ENCODE assay signal across 20 cellular contexts in genomic region chr17:39141915-39142664, GRCh38. TPM values are rescaled to one million over a fixed set of nuclear protein-coding genes. Genes with fewer than 3 reads are reported as not detected.
A peak's percentile ranks its signal among the peaks of the same experiment; 100 is the strongest.
DNase-seq lines count a peak whose midpoint lies in the region; FAIRE-seq and TF ChIP-seq lines count a peak whose summit lies in the region.
"Had no signal": no experiment of that assay in that cellular context is flagged by ENCODE, and none has a peak within 500 bp of the region (broad histone marks: within the 10 kb centered on the region; RNA-seq: fewer than 3 reads in every experiment).

No MANE protein-coding gene starts in this region.

- no peak overlapping the region for H2BK120ac ChIP-seq in H1 (replicated peaks; ENCODE audit: low read depth, low read length)

- H3K79me1 ChIP-seq in H1 (ENCODE audit: low read depth, low read length), result no peaks in the 10 kb centered on the region

- CTCF ChIA-PET in H1 (lab: Charles Lee; ENCODE audit: partially characterized antibody), result interaction anchor here (3.7 kb wide), 1 partner anchor 24 kb away, joined by 23 read pairs; the partner anchor contains the start of gene ARL5C

- H2BK20ac ChIP-seq in H1 (ENCODE audit: low read length), result no peak overlapping the region

- no peak for TF ChIP-seq POLR2A in H1 (IDR thresholded peaks at IDR 0.05; ENCODE audit: control extremely low read depth in 1 of 2, low read depth in 2 of 2, low read length in 2 of 2)

- H3K27me3 ChIP-seq in left ventricle myocardium inferior (ENCODE audit: low read depth), result peaks cover 2% of the 10 kb centered on the region
- H3K27me3 ChIP-seq in H1 (replicated peaks in 1 of 4; ENCODE audit: control insufficient read depth in 3 of 4, extremely low read depth in 1 of 4, insufficient read depth in 3 of 4, low read length in 3 of 4), result no peaks in the 10 kb centered on the region
- H3K27me3 ChIP-seq: BLaER1 had no signal

- POLR2A ChIA-PET in H1 (lab: Charles Lee; ENCODE audit: partially characterized antibody), result interaction anchor here (1.5 kb wide), 1 partner anchor 11 kb away, joined by 3 read pairs; no protein-coding TSS in a partner anchor

- no peak overlapping the region for H4K91ac ChIP-seq in H1 (replicated peaks; ENCODE audit: insufficient read length, low read length)

- peaks cover 40% of the 10 kb centered on the region for H3K4me1 ChIP-seq in left ventricle myocardium inferior
- no peaks in the 10 kb centered on the region for H3K4me1 ChIP-seq in H1 (replicated peaks in 1 of 4; ENCODE audit: control insufficient read depth in 3 of 4, insufficient read depth in 4 of 4, low read length in 3 of 4)

- H2AK5ac ChIP-seq in H1 (ENCODE audit: low read depth, low read length), result no peak overlapping the region

- H3K23me2 ChIP-seq in H1 (ENCODE audit: low read depth, low read length), result no peaks in the 10 kb centered on the region

- H2AFZ ChIP-seq in H1 (ENCODE audit: low read length), result no peak overlapping the region
- H2AFZ ChIP-seq: GM23338 had no signal

- H4K8ac ChIP-seq in H1 (ENCODE audit: extremely low read depth, insufficient read depth, low read length), result no peak overlapping the region

- no peak for TF ChIP-seq RAD21 in Ishikawa (IDR thresholded peaks at IDR 0.05; ENCODE audit: low read depth)
- no peak for TF ChIP-seq RAD21 in H1 (IDR thresholded peaks at IDR 0.05 in 1 of 2, conservative IDR thresholded peaks at IDR 0.05 in 1 of 2; ENCODE audit: low read depth in 2 of 2, low read length in 2 of 2)

- H3K27ac ChIP-seq in left ventricle myocardium inferior (replicated peaks) (peak overlapping the region; percentile 88), H1 (ENCODE audit: low read depth, low read length) (no peak overlapping the region)
- H3K27ac ChIP-seq: BLaER1 had no signal

- no peak for DNase-seq in left ventricle myocardium inferior
- DNase-seq in cardiac septum (ENCODE audit: low spot score), result no peak
- DNase-seq in H1 (ENCODE audit: low read depth in 1 of 2, low spot score in 2 of 2), result no peak
- no peak for DNase-seq in head of caudate nucleus
- no peak for DNase-seq in G401 (ENCODE audit: low spot score)
- DNase-seq in activated CD4-positive, alpha-beta T cell treated with anti-CD3 and anti-CD28 coated beads for 1 hour, result no peak
- DNase-seq: 8988T; CD4-positive, alpha-beta memory T cell; DMS153; DMS79; GF-D8; H7; HFFc6 had no signal

- H3K4ac ChIP-seq in H1 (replicated peaks; ENCODE audit: insufficient read length, low read depth, low read length), result no peak overlapping the region

- TF ChIP-seq EP300 in Ishikawa (IDR thresholded peaks at IDR 0.05; ENCODE audit: borderline replicate concordance), result no peak
- TF ChIP-seq EP300 in H1 (IDR thresholded peaks at IDR 0.05; ENCODE audit: borderline replicate concordance in 1 of 2, low read depth in 2 of 2, low read length in 2 of 2), result no peak

- H2BK5ac ChIP-seq in H1 (ENCODE audit: low read depth, low read length), result no peak overlapping the region

- no peaks in the 10 kb centered on the region for H4K20me1 ChIP-seq in H1 (replicated peaks in 1 of 2; ENCODE audit: control insufficient read depth in 1 of 2, insufficient read depth in 2 of 2, low read length in 2 of 2)
- H4K20me1 ChIP-seq: BLaER1 had no signal

- H3K79me2 ChIP-seq in H1 (ENCODE audit: control insufficient read depth in 1 of 2, insufficient read depth in 2 of 2, low read length in 2 of 2), result no peaks in the 10 kb centered on the region

- H2BK15ac ChIP-seq in H1 (ENCODE audit: low read length), result no peak overlapping the region

- in situ Hi-C loops in G401 (cut with HindIII; ENCODE audit: low sequenced_read_pairs), result no loop called here

- 91% methylated on average over 11 of the region's 11 CpGs; no CpG with 5 or more reads in 1 of the 2 experiments for WGBS in H1 (ENCODE audit: extremely low coverage in 1 of 2, insufficient coverage in 1 of 2, insufficient read length in 1 of 2, insufficient replicate concordance in 2 of 2, low coverage in 1 of 2, low lambda C conversion rate in 2 of 2, missing lambda C conversion rate in 1 of 2), 2 experiments

- no peak overlapping the region for H3K23ac ChIP-seq in H1 (ENCODE audit: insufficient read length)

- intact Hi-C loops in left ventricle myocardium inferior (cut with micrococcal nuclease) (loop anchor here (10.0 kb wide), 1 partner anchor 67 kb away; no protein-coding TSS in a partner anchor), cardiac septum (cut with DNase I) (loop anchor here (5.0 kb wide), 1 partner anchor 40 kb away; no protein-coding TSS in a partner anchor), head of caudate nucleus (cut with DNase I) (no loop called here)

- H3K4me2 ChIP-seq in H1 (ENCODE audit: insufficient read depth in 1 of 2, low read depth in 2 of 2, low read length in 2 of 2), result no peak overlapping the region
- H3K4me2 ChIP-seq: BLaER1, GM23338 had no signal

- H3K18ac ChIP-seq in H1 (ENCODE audit: extremely low read depth, low read length), result no peak overlapping the region; the same call in 1 of the 2 replicates

- H3K36me3 ChIP-seq in left ventricle myocardium inferior (no peaks in the 10 kb centered on the region), H1 (ENCODE audit: control insufficient read depth in 2 of 4, insufficient read depth in 4 of 4, low read length in 3 of 4) (no peaks in the 10 kb centered on the region)
- H3K36me3 ChIP-seq: BLaER1 had no signal

- H2BK12ac ChIP-seq in H1 (ENCODE audit: low read depth, low read length), result 0 out of 2 replicates have a peak overlapping the region, but pooled peaks have one; percentile 39

- H3K9ac ChIP-seq in H1 (replicated peaks in 1 of 4; ENCODE audit: extremely low read depth in 1 of 4, low read depth in 3 of 4, low read length in 3 of 4), result no peak overlapping the region
- H3K9ac ChIP-seq: BLaER1 had no signal

- H4K5ac ChIP-seq in H1 (ENCODE audit: insufficient read length, low read depth, low read length), result no peak overlapping the region

- TF ChIP-seq CTCF in left ventricle myocardium inferior (IDR thresholded peaks at IDR 0.05; ENCODE audit: borderline replicate concordance) (no peak), H1 (IDR thresholded peaks at IDR 0.05; ENCODE audit: control extremely low read depth in 1 of 3, insufficient read depth in 1 of 3, low read depth in 1 of 3, low read length in 3 of 3) (no peak)

- no peak overlapping the region for H3K14ac ChIP-seq in H1 (ENCODE audit: insufficient read length)

- H3K4me3 ChIP-seq in left ventricle myocardium inferior, result no peak overlapping the region
- no peak overlapping the region for H3K4me3 ChIP-seq in H1 (ENCODE audit: extremely low read depth in 1 of 4, insufficient read depth in 2 of 4, low read depth in 3 of 4, low read length in 4 of 4)
- H3K4me3 ChIP-seq: BLaER1, GM23338 had no signal

- H3K9me3 ChIP-seq in left ventricle myocardium inferior (replicated peaks) (peaks cover 6% of the 10 kb centered on the region), H1 (ENCODE audit: insufficient read depth in 2 of 2, low read depth in 1 of 2, low read length in 1 of 2) (no peaks in the 10 kb centered on the region)

- no peak overlapping the region for H3K56ac ChIP-seq in H1 (replicated peaks; ENCODE audit: insufficient read length, low read depth, low read length)

- no peak for FAIRE-seq in H1 (lab: Jason Lieb, UNC)

RNA-seq across cellular contexts. Expression of gene PLXDC1, which starts 9.3 kb away (rescaled TPM):
- total RNA-seq in left ventricle myocardium inferior (12.2 TPM), cardiac septum (21.4 TPM)
- total RNA-seq in H1 (2021; fragmentation: NEBNext Ultra II Directional; extraction: Animal tissue kit (Norgen Biotek cat#: 25700)), result 3.4 and 4.1 TPM in 2 replicates
- polyA plus RNA-seq in H1 (2011; rRNA removed), result 14.6 and 17.9 TPM in 2 replicates
- 16.1 TPM for polyA plus RNA-seq in H1 (2011; cell fraction: cytosol; rRNA removed)
- 69.7 TPM for polyA plus RNA-seq in H1 (2011; cell fraction: nucleus; rRNA removed)
- polyA plus RNA-seq in H1 (2012, experiment 1 of 2), result 6.9 to 10.0 TPM (median 8.1 TPM) in 4 replicates
- polyA plus RNA-seq in H1 (2012, experiment 2 of 2), result 2.6 TPM
- 1.7 TPM for polyA plus RNA-seq in H1 (2013, experiment 1 of 2)
- 1.6 TPM for polyA plus RNA-seq in H1 (2013, experiment 2 of 2)
- 18.7 and 21.7 TPM in 2 replicates for polyA minus RNA-seq in H1 (2011; rRNA and poly(A)+ RNA removed)
- polyA minus RNA-seq in H1 (2011; cell fraction: cytosol; rRNA and poly(A)+ RNA removed), result 9.2 TPM
- polyA minus RNA-seq in H1 (2011; cell fraction: nucleus; rRNA and poly(A)+ RNA removed), result 16.2 TPM
- total RNA-seq in G401 (2014; rRNA removed; shearing (Covaris generic)), result 1.5 and 4.7 TPM in 2 replicates
- polyA plus RNA-seq: CD14-positive monocyte had no signal

RNA-seq across cellular contexts. Expression of gene ARL5C, which starts 23.9 kb away (rescaled TPM):
- total RNA-seq in left ventricle myocardium inferior (not detected), cardiac septum (not detected)
- total RNA-seq in H1 (2021; fragmentation: NEBNext Ultra II Directional; extraction: Animal tissue kit (Norgen Biotek cat#: 25700)), result not detected in 2 replicates
- polyA plus RNA-seq in H1 (2011; rRNA removed), result not detected in 2 replicates
- polyA plus RNA-seq in H1 (2011; cell fraction: cytosol; rRNA removed), result not detected
- polyA plus RNA-seq in H1 (2011; cell fraction: nucleus; rRNA removed), result not detected
- 0.10 TPM in 1 of 4 replicates, not detected in the others for polyA plus RNA-seq in H1 (2012, experiment 1 of 2)
- not detected for polyA plus RNA-seq in H1 (2012, experiment 2 of 2)
- polyA plus RNA-seq in H1 (2013, experiment 1 of 2), result not detected
- polyA plus RNA-seq in H1 (2013, experiment 2 of 2), result not detected
- 0.06 TPM in 1 of 2 replicates, not detected in the other for polyA minus RNA-seq in H1 (2011; rRNA and poly(A)+ RNA removed)
- not detected for polyA minus RNA-seq in H1 (2011; cell fraction: cytosol; rRNA and poly(A)+ RNA removed)
- not detected for polyA minus RNA-seq in H1 (2011; cell fraction: nucleus; rRNA and poly(A)+ RNA removed)
- total RNA-seq in G401 (2014; rRNA removed; shearing (Covaris generic)), result not detected in 2 replicates
- total RNA-seq: A673; CD4-positive, alpha-beta memory T cell; Daoy; GM23338; H7; HFFc6 had no signal
- polyA plus RNA-seq: AG04450; CD14-positive monocyte; CD4-positive, alpha-beta memory T cell; GM23338 had no signal

RNA-seq across cellular contexts. Expression of gene CACNB1, which starts 55.4 kb away (rescaled TPM):
- total RNA-seq in left ventricle myocardium inferior (3.7 TPM), cardiac septum (11.8 TPM)
- total RNA-seq in H1 (2021; fragmentation: NEBNext Ultra II Directional; extraction: Animal tissue kit (Norgen Biotek cat#: 25700)), result 15.1 and 17.8 TPM in 2 replicates
- 7.2 and 10.6 TPM in 2 replicates for polyA plus RNA-seq in H1 (2011; rRNA removed)
- polyA plus RNA-seq in H1 (2011; cell fraction: cytosol; rRNA removed), result 7.7 TPM
- 43.5 TPM for polyA plus RNA-seq in H1 (2011; cell fraction: nucleus; rRNA removed)
- 11.9 to 16.4 TPM (median 14.1 TPM) in 4 replicates for polyA plus RNA-seq in H1 (2012, experiment 1 of 2)
- 12.9 TPM for polyA plus RNA-seq in H1 (2012, experiment 2 of 2)
- polyA plus RNA-seq in H1 (2013, experiment 1 of 2), result 7.2 TPM
- 7.1 TPM for polyA plus RNA-seq in H1 (2013, experiment 2 of 2)
- polyA minus RNA-seq in H1 (2011; rRNA and poly(A)+ RNA removed), result 15.8 and 25.4 TPM in 2 replicates
- 8.0 TPM for polyA minus RNA-seq in H1 (2011; cell fraction: cytosol; rRNA and poly(A)+ RNA removed)
- 18.6 TPM for polyA minus RNA-seq in H1 (2011; cell fraction: nucleus; rRNA and poly(A)+ RNA removed)
- total RNA-seq in G401 (2014; rRNA removed; shearing (Covaris generic)), result 6.4 and 7.6 TPM in 2 replicates

RNA-seq across cellular contexts. Expression of gene RPL19, which starts 58.0 kb away (rescaled TPM):
- total RNA-seq in left ventricle myocardium inferior, result 944 TPM
- total RNA-seq in cardiac septum, result 753 TPM
- total RNA-seq in H1 (2021; fragmentation: NEBNext Ultra II Directional; extraction: Animal tissue kit (Norgen Biotek cat#: 25700)), result 2,182 and 2,219 TPM in 2 replicates
- 1,992 and 2,108 TPM in 2 replicates for polyA plus RNA-seq in H1 (2011; rRNA removed)
- polyA plus RNA-seq in H1 (2011; cell fraction: cytosol; rRNA removed), result 3,481 TPM
- 2,043 TPM for polyA plus RNA-seq in H1 (2011; cell fraction: nucleus; rRNA removed)
- 1,394 to 2,903 TPM (median 2,742 TPM) in 4 replicates for polyA plus RNA-seq in H1 (2012, experiment 1 of 2)
- polyA plus RNA-seq in H1 (2012, experiment 2 of 2), result 1,232 TPM
- polyA plus RNA-seq in H1 (2013, experiment 1 of 2), result 2,492 TPM
- 2,408 TPM for polyA plus RNA-seq in H1 (2013, experiment 2 of 2)
- polyA minus RNA-seq in H1 (2011; rRNA and poly(A)+ RNA removed), result 605 and 718 TPM in 2 replicates
- polyA minus RNA-seq in H1 (2011; cell fraction: cytosol; rRNA and poly(A)+ RNA removed), result 697 TPM
- 464 TPM for polyA minus RNA-seq in H1 (2011; cell fraction: nucleus; rRNA and poly(A)+ RNA removed)
- total RNA-seq in G401 (2014; rRNA removed; shearing (Covaris generic)), result 3,500 and 4,218 TPM in 2 replicates
